Comparison of ENCODE assay signal across 23 cellular contexts in the genomic region with DNA sequence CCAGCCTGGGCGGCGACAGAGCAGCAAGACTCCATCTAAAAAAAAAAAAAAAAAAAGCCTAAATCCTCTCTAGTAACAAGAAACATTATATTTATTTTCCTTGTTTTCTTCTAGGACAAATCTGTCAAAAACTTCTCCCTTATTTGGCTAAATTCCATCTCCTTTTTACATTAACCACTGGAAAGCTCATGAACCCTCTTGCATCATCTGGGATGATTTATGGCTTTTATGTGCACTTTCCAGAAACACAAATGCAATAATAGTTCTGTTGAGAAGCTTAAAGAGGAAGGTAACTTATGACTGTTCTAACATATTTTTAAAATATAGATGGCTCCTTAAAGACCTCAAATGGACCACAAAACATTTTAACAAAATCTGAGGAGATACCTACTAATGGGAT.
"Had no signal": no experiment of that assay in that cellular context is flagged by ENCODE, and none has a peak within 500 bp of the region (broad histone marks: within the 10 kb centered on the region; RNA-seq: fewer than 3 reads in every experiment).

No MANE protein-coding gene starts in this region.

- H3K27ac Mint-ChIP-seq: activated CD4-positive, alpha-beta memory T cell treated with anti-CD3 and anti-CD28 coated beads, Interleukin-2, amount 10 ng/mL, durations not matched to agents 7 days and 5 days; activated CD8-positive, alpha-beta memory T cell treated with anti-CD3 and anti-CD28 coated beads, Interleukin-2, amount 10 ng/mL, durations not matched to agents 7 days and 5 days; activated naive CD4-positive, alpha-beta T cell treated with anti-CD3 and anti-CD28 coated beads, Interleukin-2, amount 50 U/mL, for 24 hours; memory B cell; natural killer cell treated with Interleukin-12 subunit alpha and Interleukin-12 subunit beta and Interleukin-15 and Interleukin-18, amount 100 ng/mL, for 72 hours; progenitor cell of endocrine pancreas; stimulated activated naive B cell treated with anti-CD40 and anti-IgM and Interleukin-4, amounts not matched to agents 10 μg/mL and 1 μg/mL and 100 μg/mL, for 72 hours had no signal

- H3K27me3 ChIP-seq: ascending aorta, brain microvascular endothelial cell, sigmoid colon, transverse colon had no signal

- ATAC-seq: activated CD8-positive, alpha-beta memory T cell treated with anti-CD3 and anti-CD28 coated beads, Interleukin-2, amount 10 ng/mL, durations not matched to agents 7 days and 5 days; natural killer cell treated with Interleukin-12 subunit alpha and Interleukin-12 subunit beta and Interleukin-15 and Interleukin-18, amount 100 ng/mL, for 72 hours; stimulated activated naive B cell treated with anti-CD40 and anti-IgM and Interleukin-4, amounts not matched to agents 10 μg/mL and 1 μg/mL and 100 μg/mL, for 72 hours had no signal

- DNase-seq: activated CD4-positive, alpha-beta memory T cell treated with anti-CD3 and anti-CD28 coated beads, Interleukin-2, amount 10 ng/mL, durations not matched to agents 7 days and 5 days; activated CD4-positive, alpha-beta T cell treated with anti-CD3 and anti-CD28 coated beads for 48 hours; activated CD4-positive, CD25-positive, alpha-beta regulatory T cell; activated CD8-positive, alpha-beta memory T cell treated with anti-CD3 and anti-CD28 coated beads, Interleukin-2, amount 10 ng/mL, durations not matched to agents 7 days and 5 days; activated gamma-delta T cell treated with Interleukin-2 at 50 U/mL for 16 hours; brain microvascular endothelial cell; caudate nucleus; dermis blood vessel endothelial cell; effector CD8-positive, alpha-beta T cell; erythroblast; glutamatergic neuron; hypothalamus; retina; sigmoid colon; stimulated activated CD4-positive, alpha-beta T cell treated with anti-CD3 and anti-CD28 coated beads, Interleukin-2, amount 100 ng/mL, for 48 hours; stimulated activated CD8-positive, alpha-beta memory T cell treated with anti-CD3 and anti-CD28 coated beads, Interleukin-4, amount 100 ng/mL, for 48 hours; stimulated activated naive B cell treated with anti-CD40 and anti-IgM and Interleukin-4, amounts not matched to agents 10 μg/mL and 1 μg/mL and 100 μg/mL, for 72 hours; transverse colon had no signal

- H3K4me3 ChIP-seq: ascending aorta, sigmoid colon, transverse colon had no signal

- H3K27ac ChIP-seq: ascending aorta, brain microvascular endothelial cell, sigmoid colon, transverse colon had no signal

- H3K36me3 ChIP-seq: ascending aorta, brain microvascular endothelial cell, sigmoid colon, transverse colon had no signal

- H3K4me1 ChIP-seq: ascending aorta, sigmoid colon, transverse colon had no signal

- H3K9me3 ChIP-seq: ascending aorta, sigmoid colon, transverse colon had no signal

- H3K36me3 Mint-ChIP-seq: activated CD8-positive, alpha-beta memory T cell treated with anti-CD3 and anti-CD28 coated beads, Interleukin-2, amount 10 ng/mL, durations not matched to agents 7 days and 5 days; activated naive CD4-positive, alpha-beta T cell treated with anti-CD3 and anti-CD28 coated beads, Interleukin-2, amount 50 U/mL, for 24 hours; memory B cell; stimulated activated naive B cell treated with anti-CD40 and anti-IgM and Interleukin-4, amounts not matched to agents 10 μg/mL and 1 μg/mL and 100 μg/mL, for 72 hours had no signal
